ENCODE assay signal across 15 cellular contexts in the genomic region with DNA sequence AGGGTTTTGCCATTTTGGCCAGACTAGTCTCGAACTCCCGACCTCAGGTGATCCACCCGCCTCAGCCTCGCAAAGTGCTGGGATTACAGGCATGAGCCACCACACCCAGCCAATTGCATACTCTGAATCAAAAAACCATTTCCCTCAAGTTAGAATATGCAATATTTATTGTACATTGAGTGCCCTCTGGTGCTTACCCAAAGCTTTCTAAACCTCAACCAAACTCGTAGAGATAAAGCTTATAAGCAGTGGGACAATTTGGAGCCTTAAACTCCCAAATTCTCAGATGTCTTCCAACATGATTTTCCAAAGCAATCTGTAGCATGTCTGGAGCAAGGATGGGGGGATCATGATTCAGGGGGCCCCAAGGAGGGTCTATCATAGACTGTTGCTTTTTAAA. TPM values are rescaled to one million over a fixed set of nuclear protein-coding genes. Genes with fewer than 3 reads are reported as not detected.
DNase-seq lines count a peak whose midpoint lies in the region; ATAC-seq and TF ChIP-seq lines count a peak whose summit lies in the region.
"Had no signal": no experiment of that assay in that cellular context is flagged by ENCODE, and none has a peak within 500 bp of the region (broad histone marks: within the 10 kb centered on the region; RNA-seq: fewer than 3 reads in every experiment).

No MANE protein-coding gene starts in this region.

- BruUV-seq in A673 (replicated peaks; lab: Mats Ljungman, UMichigan) (no TSS peak), PC-3 (replicated peaks; lab: Mats Ljungman, UMichigan) (no TSS peak)

- H3K36me3 ChIP-seq in A673 (ENCODE audit: insufficient read depth, low read length, poor library complexity, severe bottlenecking) (peaks cover 4% of the 10 kb centered on the region), PC-3 (ENCODE audit: low read depth, low read length) (no peaks in the 10 kb centered on the region), H7 (replicated peaks; ENCODE audit: control insufficient read depth, insufficient read depth, low read length) (no peaks in the 10 kb centered on the region)
- H3K36me3 ChIP-seq: ovary had no signal

- TF ChIP-seq CTCF in A673 (conservative IDR thresholded peaks at IDR 0.05; ENCODE audit: low read depth, low read length) (peak; percentile 48), PC-3 (conservative IDR thresholded peaks at IDR 0.05; ENCODE audit: low read depth, low read length) (peak; percentile 29; the same call in 1 of the 2 replicates), fibroblast of mammary gland (conservative IDR thresholded peaks at IDR 0.05; ENCODE audit: control insufficient read depth, insufficient read depth, low read depth, low read length) (peak; percentile 3)

- in situ Hi-C loops in Caki2 (cut with HindIII; ENCODE audit: low pct_unique_long_range_greater_than_20kb, low sequenced_read_pairs) = no loop called here

- no peaks in the 10 kb centered on the region for H3K27me3 ChIP-seq in A673 (replicated peaks; ENCODE audit: insufficient read depth, low read depth, low read length, poor library complexity)
- no peaks in the 10 kb centered on the region for H3K27me3 ChIP-seq in PC-3 (ENCODE audit: low read length)
- no peaks in the 10 kb centered on the region for H3K27me3 ChIP-seq in H7 (ENCODE audit: control insufficient read depth, insufficient read depth, low read length)
- H3K27me3 ChIP-seq: ovary had no signal

- CTCF ChIA-PET in A673 (lab: Charles Lee) (interaction anchor here (0.5 to 2.2 kb wide), 7 partner anchors 16 to 863 kb away, joined by 3 to 10 read pairs (median 3); no protein-coding TSS in a partner anchor), PC-3 (lab: Charles Lee) (interaction anchor here (1.0 kb wide), 1 partner anchor 105 kb away, joined by 5 read pairs; no protein-coding TSS in a partner anchor)

- DNase-seq in A673 (ENCODE audit: low spot score) (peak; percentile 85), Caki2 (ENCODE audit: low read depth) (peak; percentile 26), PC-3 (peak; percentile 36), fibroblast of mammary gland (ENCODE audit: low read depth) (peak; percentile 22), H7 (no peak)
- DNase-seq in stimulated activated CD4-positive, alpha-beta T cell treated with anti-CD3 and anti-CD28 coated beads, Interleukin-4, amount 100 ng/mL, for 1 hour = no peak
- DNase-seq: activated CD4-positive, alpha-beta T cell treated with anti-CD3 and anti-CD28 coated beads for 48 hours; activated effector memory CD4-positive, alpha-beta T cell treated with anti-CD3 and anti-CD28 coated beads, Interleukin-2, amount 50 U/mL, for 16 hours; GOT3; left ventricle myocardium superior; NCI-H1436 treated with DMSO at 0.1 percent for 48 hours; ovary; SHP77; T-helper 9 cell had no signal

- H3K79me2 ChIP-seq in PC-3 (ENCODE audit: low read length) = no peaks in the 10 kb centered on the region

- intact Hi-C loops in A673 (cut with micrococcal nuclease; ENCODE audit: unreplicated experiment) = loop anchor here (1.0 to 10.0 kb wide), 8 partner anchors 164 to 559 kb away; partner anchors contain the start of genes CCDC169 and SPART
- intact Hi-C loops in PC-3 (cut with micrococcal nuclease) = loop anchor here (1.0 to 2.0 kb wide), 2 partner anchors 421 to 559 kb away; no protein-coding TSS in a partner anchor

- no peaks in the 10 kb centered on the region for H3K9me3 ChIP-seq in A673 (ENCODE audit: low read depth, low read length, poor library complexity, severe bottlenecking)
- no peaks in the 10 kb centered on the region for H3K9me3 ChIP-seq in PC-3 (ENCODE audit: low read length)
- H3K9me3 ChIP-seq: ovary had no signal

- no peak overlapping the region for H3K4me3 ChIP-seq in A673 (ENCODE audit: low read depth, low read length, poor library complexity, severe bottlenecking)
- no peak overlapping the region for H3K4me3 ChIP-seq in PC-3 (ENCODE audit: low read length)
- no peak overlapping the region for H3K4me3 ChIP-seq in fibroblast of mammary gland (ENCODE audit: control insufficient read depth, low read depth, low read length)
- H3K4me3 ChIP-seq in H7 (ENCODE audit: insufficient read depth, low read depth, low read length) = no peak overlapping the region
- H3K4me3 ChIP-seq: ovary had no signal

- H3K27ac ChIP-seq in A673 (ENCODE audit: low read depth, low read length, poor library complexity, severe bottlenecking) (peak overlapping the region; percentile 82), PC-3 (ENCODE audit: low read length) (no peak overlapping the region)
- H3K27ac ChIP-seq: ovary had no signal

- H4K20me1 ChIP-seq in PC-3 (ENCODE audit: low read length) = no peaks in the 10 kb centered on the region

- POLR2A ChIA-PET in A673 (lab: Charles Lee; ENCODE audit: low non-redundant PET) = interaction anchor here (0.6 kb wide), 1 partner anchor 360 kb away, joined by 3 read pairs; no protein-coding TSS in a partner anchor
- POLR2A ChIA-PET in PC-3 (lab: Charles Lee; ENCODE audit: unreplicated experiment) = no interaction called here

- H3K9me2 ChIP-seq in PC-3 (replicated peaks; ENCODE audit: low read length) = no peaks in the 10 kb centered on the region

- peaks cover 61% of the 10 kb centered on the region for H3K4me1 ChIP-seq in A673 (ENCODE audit: insufficient read depth, low read length, poor library complexity, severe bottlenecking)
- H3K4me1 ChIP-seq in PC-3 (ENCODE audit: insufficient read depth, low read length) = no peaks in the 10 kb centered on the region

- H2AFZ ChIP-seq in PC-3 (ENCODE audit: low read length) = no peak overlapping the region

- no peaks in the 10 kb centered on the region for H3F3A ChIP-seq in PC-3 (ENCODE audit: low read length, unreplicated experiment)

- no peak overlapping the region for H3K9ac ChIP-seq in PC-3 (ENCODE audit: low read length)

- ATAC-seq in PC-3 (peak; percentile 29; the same call in 1 of the 2 replicates), GM18858 (IDR thresholded peaks at IDR 0.05; ENCODE audit: unreplicated experiment) (no peak)
- ATAC-seq: left ventricle myocardium superior had no signal

- no peak overlapping the region for H3K4me2 ChIP-seq in PC-3 (ENCODE audit: low read length)

RNA-seq across cellular contexts. Expression of gene RFXAP, which starts 22.4 kb away (rescaled TPM):
- total RNA-seq in A673 (2021) (25.9 and 29.2 TPM in 2 replicates), PC-3 (2014; rRNA removed) (1.2 and 2.8 TPM in 2 replicates)
- 4.2 and 4.5 TPM in 2 replicates for total RNA-seq in Caki2 (2014; rRNA removed; shearing (Covaris generic); ENCODE audit: low replicate concordance)
- total RNA-seq in H7 (2014; rRNA removed; shearing (Covaris generic)) = 1.5 and 3.7 TPM in 2 replicates

Comparison
In these comparisons a context has a peak if more than half of its experiments do, and no peak if none do; other contexts are left out.
1. DNase-seq: peak in A673 (single experiment), Caki2 (single experiment), PC-3 (single experiment) and fibroblast of mammary gland (single experiment); none in H7 (single experiment) and stimulated activated CD4-positive, alpha-beta T cell treated with anti-CD3 and anti-CD28 coated beads, Interleukin-4, amount 100 ng/mL, for 1 hour (single experiment).
2. Peak in every context shown above with its lines, with median percentiles within 50 percentile points of each other: CTCF ChIP-seq.